15 cellular contexts compared by ENCODE assay signal in the genomic region with DNA sequence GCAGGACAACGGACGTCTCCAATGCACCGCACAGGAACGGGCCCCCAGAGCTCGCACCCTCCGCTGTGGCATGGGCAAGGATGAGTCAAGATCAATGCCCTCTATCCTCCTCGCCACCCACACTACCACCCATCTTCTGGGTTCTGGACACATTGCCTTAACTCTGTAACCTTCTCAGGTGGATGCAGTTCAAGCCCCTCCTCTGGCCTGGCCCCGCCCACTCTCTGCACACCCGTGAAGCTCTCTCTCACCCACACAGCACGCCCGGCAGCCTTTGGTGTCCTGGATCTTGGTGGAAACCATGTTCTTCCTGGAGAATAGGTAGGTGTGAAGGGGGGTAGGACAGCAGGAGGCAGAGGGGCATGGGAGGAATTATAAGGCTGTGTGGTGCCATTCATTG.
"Had no signal": no experiment of that assay in that cellular context is flagged by ENCODE, and none has a peak within 500 bp of the region (broad histone marks: within the 10 kb centered on the region; RNA-seq: fewer than 3 reads in every experiment).

No MANE protein-coding gene starts in this region.

- H3K36me3 ChIP-seq: cardiac muscle cell, right atrium auricular region had no signal

- H3K27me3 ChIP-seq: cardiac muscle cell, hepatocyte, right atrium auricular region had no signal

- H3K4me3 Mint-ChIP-seq: naive thymus-derived CD8-positive, alpha-beta T cell; stimulated activated naive B cell treated with anti-CD40 and anti-IgM and Interleukin-4, amounts not matched to agents 10 μg/mL and 1 μg/mL and 100 μg/mL, for 72 hours; T-cell had no signal

- H3K27me3 Mint-ChIP-seq: naive thymus-derived CD8-positive, alpha-beta T cell; stimulated activated naive B cell treated with anti-CD40 and anti-IgM and Interleukin-4, amounts not matched to agents 10 μg/mL and 1 μg/mL and 100 μg/mL, for 72 hours; T-cell had no signal

- H3K27ac ChIP-seq: dorsolateral prefrontal cortex, hepatocyte, right atrium auricular region had no signal

- H3K9me3 ChIP-seq: right atrium auricular region had no signal

- ATAC-seq: naive thymus-derived CD8-positive, alpha-beta T cell; stimulated activated naive B cell treated with anti-CD40 and anti-IgM and Interleukin-4, amounts not matched to agents 10 μg/mL and 1 μg/mL and 100 μg/mL, for 72 hours; T-cell had no signal

- H3K4me3 ChIP-seq: hepatocyte had no signal

- H3K9me3 Mint-ChIP-seq: activated T-helper 2 cell treated with anti-CD3 and anti-CD28 coated beads, Interferon-gamma antibody, Interleukin-2, Interleukin-4, amounts not matched to agents 10 μg/mL and 5 μg/mL and 100 μg/mL, durations not matched to agents 14 hours and 24 hours and 36 hours; naive thymus-derived CD8-positive, alpha-beta T cell; T-cell had no signal

- DNase-seq: activated CD4-positive, alpha-beta T cell treated with anti-CD3 and anti-CD28 coated beads for 1 hour; activated CD4-positive, alpha-beta T cell treated with anti-CD3 and anti-CD28 coated beads, Interleukin-2, amount 50 U/mL, for 4 hours; activated naive CD4-positive, alpha-beta T cell treated with anti-CD3 and anti-CD28 coated beads, Interleukin-2, amount 50 U/mL, for 16 hours; dorsolateral prefrontal cortex; kidney glomerular epithelial cell; mesenchymal stem cell; naive thymus-derived CD8-positive, alpha-beta T cell; stimulated activated CD4-positive, alpha-beta T cell treated with anti-CD3 and anti-CD28 coated beads, Interleukin-2, amount 100 ng/mL, for 48 hours; stimulated activated naive B cell treated with anti-CD40 and anti-IgM and Interleukin-4, amounts not matched to agents 10 μg/mL and 1 μg/mL and 100 μg/mL, for 72 hours; T-cell; T-helper 9 cell had no signal
